Comparison of ENCODE assay signal across 27 cellular contexts in the genomic region with DNA sequence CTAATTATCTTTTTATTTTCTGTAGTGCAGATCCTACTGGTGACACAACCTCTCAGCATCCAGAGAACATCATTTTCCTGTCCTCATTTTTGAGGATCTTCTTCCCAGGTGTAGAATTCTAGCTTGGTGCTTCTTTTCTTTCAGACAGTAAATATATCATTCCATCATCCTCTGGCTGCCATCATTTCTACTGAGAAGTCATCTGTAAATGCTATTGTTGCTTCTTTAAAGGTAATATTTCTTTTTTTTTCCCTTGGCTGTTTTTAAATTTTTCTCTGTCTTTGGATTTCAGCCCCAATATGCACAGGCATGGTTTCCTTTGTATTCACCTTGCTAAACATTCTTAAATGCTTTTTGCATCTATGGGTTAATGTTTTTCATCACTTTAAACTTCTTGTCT. TPM values are rescaled to one million over a fixed set of nuclear protein-coding genes. Genes with fewer than 3 reads are reported as not detected.
DNase-seq lines count a peak whose midpoint lies in the region; ATAC-seq, FAIRE-seq and TF ChIP-seq lines count a peak whose summit lies in the region.
"Had no signal": no experiment of that assay in that cellular context is flagged by ENCODE, and none has a peak within 500 bp of the region (broad histone marks: within the 10 kb centered on the region; RNA-seq: fewer than 3 reads in every experiment).

No MANE protein-coding gene starts in this region.

- no peak overlapping the region for H3K4me2 ChIP-seq in HepG2 (ENCODE audit: low read depth, low read length)
- H3K4me2 ChIP-seq: BLaER1 had no signal

- H3K27me3 ChIP-seq in HepG2 (ENCODE audit: control insufficient read depth in 1 of 2, insufficient read depth in 2 of 2, low read length in 2 of 2) = 0 out of 5 replicates have a peak, but pooled peaks cover 0 to 3% of the 10 kb centered on the region in 2 experiments
- H3K27me3 ChIP-seq in right lobe of liver = no peaks in the 10 kb centered on the region
- H3K27me3 ChIP-seq in CD4-positive, alpha-beta memory T cell (ENCODE audit: insufficient read depth, low read length) = no peaks in the 10 kb centered on the region
- H3K27me3 ChIP-seq: BE2C, BLaER1 had no signal

- H3K4me3 ChIP-seq in HepG2 (replicated peaks in 1 of 3; ENCODE audit: insufficient read depth in 1 of 3, low read depth in 2 of 3, low read length in 3 of 3) (no peak overlapping the region), right lobe of liver (no peak overlapping the region), HEK293 (ENCODE audit: low read depth, low read length) (no peak overlapping the region)
- no peak overlapping the region for H3K4me3 ChIP-seq in CD4-positive, alpha-beta memory T cell (ENCODE audit: low read length in 2 of 2)
- H3K4me3 ChIP-seq: BLaER1 had no signal

- H3K27ac ChIP-seq in HepG2 (ENCODE audit: extremely low read length, insufficient read depth, low read length) = no peak overlapping the region
- H3K27ac ChIP-seq in right lobe of liver = no peak overlapping the region
- no peak overlapping the region for H3K27ac ChIP-seq in HEK293 (ENCODE audit: extremely low read depth, low read depth, low read length)
- no peak overlapping the region for H3K27ac ChIP-seq in CD4-positive, alpha-beta memory T cell (ENCODE audit: low read depth, low read length)
- H3K27ac ChIP-seq: BLaER1 had no signal

- H3K9me3 Mint-ChIP-seq in WTC11 = peaks cover 63% of the 10 kb centered on the region
- peaks cover 2 to 49% (median 42%) of the 10 kb centered on the region in 8 donors for H3K9me3 Mint-ChIP-seq in CD4-positive, alpha-beta memory T cell
- peaks cover 36% of the 10 kb centered on the region for H3K9me3 Mint-ChIP-seq in activated T-helper 17 cell treated with anti-CD3 and anti-CD28 coated beads, Interleukin-2, amount 50 U/mL, for 72 hours

- H3K36me3 Mint-ChIP-seq in WTC11 = peaks cover 50% of the 10 kb centered on the region
- H3K36me3 Mint-ChIP-seq in CD4-positive, alpha-beta memory T cell = peaks cover 26 to 46% of the 10 kb centered on the region in 2 donors
- H3K36me3 Mint-ChIP-seq in activated T-helper 17 cell treated with anti-CD3 and anti-CD28 coated beads, Interleukin-2, amount 50 U/mL, for 72 hours (ENCODE audit: low read depth) = no peaks in the 10 kb centered on the region
- H3K36me3 Mint-ChIP-seq: CD14-positive monocyte had no signal

- no peak for TF ChIP-seq CTCF in HepG2 (CRISPR knock-in tag; IDR thresholded peaks at IDR 0.05)
- no peak for TF ChIP-seq CTCF in right lobe of liver (IDR thresholded peaks at IDR 0.05)
- no peak for TF ChIP-seq CTCF in HEK293 (tag by site-specific recombination; IDR thresholded peaks at IDR 0.05)
- TF ChIP-seq CTCF in WTC11 (IDR thresholded peaks at IDR 0.05) = no peak

- H3K4me3 Mint-ChIP-seq in WTC11 = no peak overlapping the region
- no peak overlapping the region for H3K4me3 Mint-ChIP-seq in CD4-positive, alpha-beta memory T cell
- no peak overlapping the region for H3K4me3 Mint-ChIP-seq in activated T-helper 17 cell treated with anti-CD3 and anti-CD28 coated beads, Interleukin-2, amount 50 U/mL, for 72 hours
- H3K4me3 Mint-ChIP-seq: CD14-positive monocyte; CD4-positive, CD25-positive, alpha-beta regulatory T cell; CD8-positive, alpha-beta T cell had no signal

- no peaks in the 10 kb centered on the region for H4K20me1 ChIP-seq in HepG2 (ENCODE audit: insufficient read depth, low read length)
- H4K20me1 ChIP-seq: BLaER1 had no signal

- peaks cover 5% of the 10 kb centered on the region; the same call in 1 of the 2 replicates for H3K27me3 Mint-ChIP-seq in WTC11 (ENCODE audit: low read depth)
- no peaks in the 10 kb centered on the region for H3K27me3 Mint-ChIP-seq in CD4-positive, alpha-beta memory T cell
- H3K27me3 Mint-ChIP-seq in activated T-helper 17 cell treated with anti-CD3 and anti-CD28 coated beads, Interleukin-2, amount 50 U/mL, for 72 hours = no peaks in the 10 kb centered on the region

- POLR2A ChIA-PET in HepG2 (lab: Yijun Ruan, JAX) = no interaction called here
- POLR2A ChIA-PET in HEK293 (lab: Yijun Ruan, JAX) = no interaction called here
- POLR2A ChIA-PET in WTC11 (lab: Charles Lee) = no interaction called here
- POLR2A ChIA-PET in CD4-positive, alpha-beta memory T cell (lab: Charles Lee; ENCODE audit: partially characterized antibody) = interaction anchor here (1.3 to 5.4 kb wide), 2 partner anchors 34 to 35 kb away, joined by 3 to 89 read pairs; a partner anchor contains a TSS

- no peak for ATAC-seq in HepG2
- ATAC-seq in right lobe of liver = no peak
- no peak for ATAC-seq in WTC11
- no peak for ATAC-seq in activated T-helper 17 cell treated with anti-CD3 and anti-CD28 coated beads, Interleukin-2, amount 50 U/mL, for 72 hours (replicated peaks)
- ATAC-seq: CD8-positive, alpha-beta T cell had no signal

- intact Hi-C loops in HepG2 (cut with micrococcal nuclease; ENCODE audit: unreplicated experiment) (no loop called here), right lobe of liver (cut with DNase I) (no loop called here)
- intact Hi-C loops in CD4-positive, alpha-beta memory T cell (cut with micrococcal nuclease) = no loop called here

- H3K4me1 Mint-ChIP-seq in WTC11 = peaks cover 3% of the 10 kb centered on the region; the same call in 1 of the 2 replicates
- peaks cover 23 to 37% (median 29%) of the 10 kb centered on the region in 4 donors for H3K4me1 Mint-ChIP-seq in CD4-positive, alpha-beta memory T cell
- H3K4me1 Mint-ChIP-seq in activated T-helper 17 cell treated with anti-CD3 and anti-CD28 coated beads, Interleukin-2, amount 50 U/mL, for 72 hours = peaks cover 13% of the 10 kb centered on the region

- no peaks in the 10 kb centered on the region for H3K79me2 ChIP-seq in HepG2 (ENCODE audit: insufficient read depth, low read length)

- in situ Hi-C loops in HepG2 (cut with HindIII; ENCODE audit: extremely low pct_ligation_motif_present, low pct_unique_long_range_greater_than_20kb) = no loop called here

- H2AFZ ChIP-seq in HepG2 (ENCODE audit: low read length) = no peak overlapping the region

- no peak for DNase-seq in HepG2 (ENCODE audit: low spot score)
- no peak for DNase-seq in right lobe of liver
- DNase-seq in WTC11 (ENCODE audit: low spot score) = no peak
- DNase-seq in renal cortical epithelial cell (ENCODE audit: low read depth) = peak; percentile 0
- DNase-seq in NCI-H1417 treated with DMSO at 0.1 percent for 48 hours (lab: John Stamatoyannopoulos, UW) = no peak
- DNase-seq in CD4-positive, alpha-beta memory T cell = no peak
- DNase-seq: 8988T; ACHN; BE2C; C1 segment of cervical spinal cord; Caco-2; Calu3; CD4-positive, CD25-positive, alpha-beta regulatory T cell; CD8-positive, alpha-beta T cell; DMS79 treated with DMSO at 0.1 percent for 48 hours; GF-D8 had no signal

- CTCF ChIA-PET in HepG2 (lab: Yijun Ruan, JAX; ENCODE audit: low intra/inter-chr PET ratio, low total read pairs) = no interaction called here
- CTCF ChIA-PET in HEK293 (lab: Yijun Ruan, JAX) = no interaction called here
- CTCF ChIA-PET in WTC11 (lab: Charles Lee) = no interaction called here
- CTCF ChIA-PET in CD4-positive, alpha-beta memory T cell (lab: Charles Lee; ENCODE audit: partially characterized antibody) = no interaction called here

- no peaks in the 10 kb centered on the region for H3K36me3 ChIP-seq in HepG2 (replicated peaks in 1 of 2; ENCODE audit: control insufficient read depth in 1 of 2, insufficient read depth in 2 of 2, low read length in 2 of 2)
- H3K36me3 ChIP-seq in right lobe of liver = no peaks in the 10 kb centered on the region
- H3K36me3 ChIP-seq in HEK293 (ENCODE audit: control insufficient read depth in 2 of 2, insufficient read depth in 1 of 2, low read length in 2 of 2) = no peaks in the 10 kb centered on the region
- no peaks in the 10 kb centered on the region for H3K36me3 ChIP-seq in CD4-positive, alpha-beta memory T cell (ENCODE audit: insufficient read depth, low read length)
- H3K36me3 ChIP-seq: BE2C, BLaER1 had no signal

- TF ChIP-seq POLR2A in HepG2 (IDR thresholded peaks at IDR 0.05; ENCODE audit: insufficient read depth in 1 of 2, low read depth in 2 of 2, low read length in 2 of 2) (no peak), right lobe of liver (IDR thresholded peaks at IDR 0.05) (no peak)

- H3K27ac Mint-ChIP-seq in WTC11 = no peak overlapping the region
- H3K27ac Mint-ChIP-seq in CD4-positive, alpha-beta memory T cell = peak overlapping the region in 1 of 7 donors; percentile 68
- H3K27ac Mint-ChIP-seq in activated T-helper 17 cell treated with anti-CD3 and anti-CD28 coated beads, Interleukin-2, amount 50 U/mL, for 72 hours = no peak overlapping the region
- H3K27ac Mint-ChIP-seq: CD14-positive monocyte; CD4-positive, CD25-positive, alpha-beta regulatory T cell; CD8-positive, alpha-beta T cell had no signal

- H3K4me1 ChIP-seq in HepG2 (ENCODE audit: insufficient read depth, low read length) = no peaks in the 10 kb centered on the region
- H3K4me1 ChIP-seq in right lobe of liver = no peaks in the 10 kb centered on the region
- H3K4me1 ChIP-seq in HEK293 (ENCODE audit: control insufficient read depth, insufficient read depth, low read length) = no peaks in the 10 kb centered on the region
- H3K4me1 ChIP-seq in CD4-positive, alpha-beta memory T cell (ENCODE audit: insufficient read depth, low read length) = peaks cover 20% of the 10 kb centered on the region
- H3K4me1 ChIP-seq: BE2C, Caco-2 had no signal

- no TSS peak for BruUV-seq in HepG2 (replicated peaks; lab: Mats Ljungman, UMichigan)

- FAIRE-seq in HepG2 (lab: Jason Lieb, UNC) = no peak
- FAIRE-seq: A204.1, D721Med, G401.6, GM12891, GM19239 had no signal

- no peak for TF ChIP-seq RAD21 in HepG2 (CRISPR knock-in tag; IDR thresholded peaks at IDR 0.05)

- TF ChIP-seq EP300 in HepG2 (IDR thresholded peaks at IDR 0.05; ENCODE audit: low read depth in 2 of 2, low read length in 2 of 2) (no peak), HepG2 (CRISPR knock-in tag; IDR thresholded peaks at IDR 0.05; ENCODE audit: borderline replicate concordance) (no peak)

- peaks cover 21% of the 10 kb centered on the region for H3K9me3 ChIP-seq in HepG2 (ENCODE audit: low read length)
- no peaks in the 10 kb centered on the region for H3K9me3 ChIP-seq in right lobe of liver
- H3K9me3 ChIP-seq in HEK293 (ENCODE audit: control insufficient read depth, insufficient read depth, low read depth, low read length) = no peaks in the 10 kb centered on the region
- no peaks in the 10 kb centered on the region for H3K9me3 ChIP-seq in CD4-positive, alpha-beta memory T cell (ENCODE audit: control insufficient read depth in 1 of 2, low read length in 2 of 2)
- H3K9me3 ChIP-seq: BE2C had no signal

- no peak overlapping the region for H3K9ac ChIP-seq in HepG2 (ENCODE audit: insufficient read depth, low read depth, low read length)
- H3K9ac ChIP-seq: BLaER1 had no signal

RNA-seq across cellular contexts. Expression of a gene that starts 3.3 kb away (rescaled TPM):
- total RNA-seq in HepG2 (2016; rRNA removed; fragmentation: Illumina TruSeq; extraction: Trizol) (not detected in 2 replicates), right lobe of liver (not detected), WTC11 (2021) (not detected in 3 replicates), renal cortical epithelial cell (not detected in 2 replicates)
- not detected in 2 replicates for total RNA-seq in HepG2 (2016; cell fraction: cytosol; rRNA removed; fragmentation: Illumina TruSeq; extraction: Trizol; ENCODE audit: low read depth)
- not detected in 2 replicates for total RNA-seq in HepG2 (2016; cell fraction: insoluble cytoplasmic fraction; rRNA removed; fragmentation: Illumina TruSeq; extraction: Trizol)
- not detected in 2 replicates for total RNA-seq in HepG2 (2016; cell fraction: membrane; rRNA removed; fragmentation: Illumina TruSeq; extraction: Trizol)
- not detected in 2 replicates for total RNA-seq in HepG2 (2016; cell fraction: nucleus; rRNA removed; fragmentation: Illumina TruSeq; extraction: Trizol)
- polyA plus RNA-seq in HepG2 (2011; rRNA removed) = not detected in 2 replicates
- polyA plus RNA-seq in HepG2 (2011; cell fraction: cytosol; rRNA removed) = not detected in 2 replicates
- polyA plus RNA-seq in HepG2 (2011; cell fraction: nucleus; rRNA removed) = not detected in 2 replicates
- polyA plus RNA-seq in HepG2 (2012) = not detected in 2 replicates
- polyA plus RNA-seq in HepG2 (2016; cell fraction: cytosol; fragmentation: Illumina TruSeq; extraction: Trizol; ENCODE audit: low read depth) = not detected in 2 replicates
- polyA plus RNA-seq in HepG2 (2016; cell fraction: insoluble cytoplasmic fraction; fragmentation: Illumina TruSeq; extraction: Trizol; ENCODE audit: low read depth) = not detected in 2 replicates
- not detected in 2 replicates for polyA plus RNA-seq in HepG2 (2016; cell fraction: membrane; fragmentation: Illumina TruSeq; extraction: Trizol; ENCODE audit: low read depth)
- polyA plus RNA-seq in HepG2 (2016; cell fraction: nucleus; fragmentation: Illumina TruSeq; extraction: Trizol; ENCODE audit: insufficient read depth, low read depth) = not detected in 2 replicates
- not detected in 2 replicates for polyA minus RNA-seq in HepG2 (2011; rRNA and poly(A)+ RNA removed; ENCODE audit: low replicate concordance)
- polyA minus RNA-seq in HepG2 (2011; cell fraction: cytosol; rRNA and poly(A)+ RNA removed) = not detected in 2 replicates
- polyA minus RNA-seq in HepG2 (2011; cell fraction: nucleus; rRNA and poly(A)+ RNA removed) = not detected in 2 replicates
- not detected for total RNA-seq in CD4-positive, alpha-beta memory T cell
- polyA plus RNA-seq in CD4-positive, alpha-beta memory T cell = not detected
- total RNA-seq in activated T-helper 17 cell treated with anti-CD3 and anti-CD28 coated beads, Interleukin-2, amount 50 U/mL, for 72 hours = not detected
- total RNA-seq: A673; Caco-2; Calu3; CD4-positive, CD25-positive, alpha-beta regulatory T cell; CD8-positive, alpha-beta T cell had no signal
- polyA plus RNA-seq: AG04450; CD14-positive monocyte; CD4-positive, CD25-positive, alpha-beta regulatory T cell had no signal

RNA-seq across cellular contexts. Expression of a gene that starts 11.7 kb away (rescaled TPM):
- not detected in 2 replicates for total RNA-seq in HepG2 (2016; rRNA removed; fragmentation: Illumina TruSeq; extraction: Trizol)
- not detected in 2 replicates for total RNA-seq in HepG2 (2016; cell fraction: cytosol; rRNA removed; fragmentation: Illumina TruSeq; extraction: Trizol; ENCODE audit: low read depth)
- total RNA-seq in HepG2 (2016; cell fraction: insoluble cytoplasmic fraction; rRNA removed; fragmentation: Illumina TruSeq; extraction: Trizol) = not detected in 2 replicates
- not detected in 2 replicates for total RNA-seq in HepG2 (2016; cell fraction: membrane; rRNA removed; fragmentation: Illumina TruSeq; extraction: Trizol)
- not detected in 2 replicates for total RNA-seq in HepG2 (2016; cell fraction: nucleus; rRNA removed; fragmentation: Illumina TruSeq; extraction: Trizol)
- not detected in 2 replicates for polyA plus RNA-seq in HepG2 (2011; rRNA removed)
- polyA plus RNA-seq in HepG2 (2011; cell fraction: cytosol; rRNA removed) = not detected in 2 replicates
- polyA plus RNA-seq in HepG2 (2011; cell fraction: nucleus; rRNA removed) = not detected in 2 replicates
- not detected in 2 replicates for polyA plus RNA-seq in HepG2 (2012)
- not detected in 2 replicates for polyA plus RNA-seq in HepG2 (2016; cell fraction: cytosol; fragmentation: Illumina TruSeq; extraction: Trizol; ENCODE audit: low read depth)
- not detected in 2 replicates for polyA plus RNA-seq in HepG2 (2016; cell fraction: insoluble cytoplasmic fraction; fragmentation: Illumina TruSeq; extraction: Trizol; ENCODE audit: low read depth)
- polyA plus RNA-seq in HepG2 (2016; cell fraction: membrane; fragmentation: Illumina TruSeq; extraction: Trizol; ENCODE audit: low read depth) = not detected in 2 replicates
- polyA plus RNA-seq in HepG2 (2016; cell fraction: nucleus; fragmentation: Illumina TruSeq; extraction: Trizol; ENCODE audit: insufficient read depth, low read depth) = not detected in 2 replicates
- polyA minus RNA-seq in HepG2 (2011; rRNA and poly(A)+ RNA removed; ENCODE audit: low replicate concordance) = not detected in 2 replicates
- not detected in 2 replicates for polyA minus RNA-seq in HepG2 (2011; cell fraction: cytosol; rRNA and poly(A)+ RNA removed)
- not detected in 2 replicates for polyA minus RNA-seq in HepG2 (2011; cell fraction: nucleus; rRNA and poly(A)+ RNA removed)
- not detected for total RNA-seq in right lobe of liver
- not detected in 3 replicates for total RNA-seq in WTC11 (2021)
- total RNA-seq in renal cortical epithelial cell = not detected in 2 replicates
- total RNA-seq in CD4-positive, alpha-beta memory T cell = not detected
- not detected for polyA plus RNA-seq in CD4-positive, alpha-beta memory T cell
- not detected for total RNA-seq in activated T-helper 17 cell treated with anti-CD3 and anti-CD28 coated beads, Interleukin-2, amount 50 U/mL, for 72 hours
- total RNA-seq: A673; Caco-2; Calu3; CD4-positive, CD25-positive, alpha-beta regulatory T cell; CD8-positive, alpha-beta T cell had no signal
- polyA plus RNA-seq: AG04450; CD14-positive monocyte; CD4-positive, CD25-positive, alpha-beta regulatory T cell had no signal

RNA-seq across cellular contexts. Expression of a gene that starts 13.6 kb away (rescaled TPM):
- total RNA-seq in HepG2 (2016; rRNA removed; fragmentation: Illumina TruSeq; extraction: Trizol) (not detected in 2 replicates), right lobe of liver (not detected), WTC11 (2021) (not detected in 3 replicates), renal cortical epithelial cell (not detected in 2 replicates)
- total RNA-seq in HepG2 (2016; cell fraction: cytosol; rRNA removed; fragmentation: Illumina TruSeq; extraction: Trizol; ENCODE audit: low read depth) = not detected in 2 replicates
- total RNA-seq in HepG2 (2016; cell fraction: insoluble cytoplasmic fraction; rRNA removed; fragmentation: Illumina TruSeq; extraction: Trizol) = not detected in 2 replicates
- total RNA-seq in HepG2 (2016; cell fraction: membrane; rRNA removed; fragmentation: Illumina TruSeq; extraction: Trizol) = not detected in 2 replicates
- not detected in 2 replicates for total RNA-seq in HepG2 (2016; cell fraction: nucleus; rRNA removed; fragmentation: Illumina TruSeq; extraction: Trizol)
- not detected in 2 replicates for polyA plus RNA-seq in HepG2 (2011; rRNA removed)
- not detected in 2 replicates for polyA plus RNA-seq in HepG2 (2011; cell fraction: cytosol; rRNA removed)
- polyA plus RNA-seq in HepG2 (2011; cell fraction: nucleus; rRNA removed) = not detected in 2 replicates
- polyA plus RNA-seq in HepG2 (2012) = not detected in 2 replicates
- not detected in 2 replicates for polyA plus RNA-seq in HepG2 (2016; cell fraction: cytosol; fragmentation: Illumina TruSeq; extraction: Trizol; ENCODE audit: low read depth)
- polyA plus RNA-seq in HepG2 (2016; cell fraction: insoluble cytoplasmic fraction; fragmentation: Illumina TruSeq; extraction: Trizol; ENCODE audit: low read depth) = not detected in 2 replicates
- polyA plus RNA-seq in HepG2 (2016; cell fraction: membrane; fragmentation: Illumina TruSeq; extraction: Trizol; ENCODE audit: low read depth) = not detected in 2 replicates
- polyA plus RNA-seq in HepG2 (2016; cell fraction: nucleus; fragmentation: Illumina TruSeq; extraction: Trizol; ENCODE audit: insufficient read depth, low read depth) = not detected in 2 replicates
- not detected in 2 replicates for polyA minus RNA-seq in HepG2 (2011; rRNA and poly(A)+ RNA removed; ENCODE audit: low replicate concordance)
- polyA minus RNA-seq in HepG2 (2011; cell fraction: cytosol; rRNA and poly(A)+ RNA removed) = not detected in 2 replicates
- not detected in 2 replicates for polyA minus RNA-seq in HepG2 (2011; cell fraction: nucleus; rRNA and poly(A)+ RNA removed)
- total RNA-seq in CD4-positive, alpha-beta memory T cell = not detected
- not detected for polyA plus RNA-seq in CD4-positive, alpha-beta memory T cell
- not detected for total RNA-seq in activated T-helper 17 cell treated with anti-CD3 and anti-CD28 coated beads, Interleukin-2, amount 50 U/mL, for 72 hours
- total RNA-seq: A673; Caco-2; Calu3; CD4-positive, CD25-positive, alpha-beta regulatory T cell; CD8-positive, alpha-beta T cell had no signal
- polyA plus RNA-seq: AG04450; CD14-positive monocyte; CD4-positive, CD25-positive, alpha-beta regulatory T cell had no signal

RNA-seq across cellular contexts. Expression of a gene that starts 22.6 kb away (rescaled TPM):
- total RNA-seq in HepG2 (2016; rRNA removed; fragmentation: Illumina TruSeq; extraction: Trizol) (not detected in 2 replicates), right lobe of liver (not detected), WTC11 (2021) (not detected in 3 replicates), renal cortical epithelial cell (not detected in 2 replicates)
- not detected in 2 replicates for total RNA-seq in HepG2 (2016; cell fraction: cytosol; rRNA removed; fragmentation: Illumina TruSeq; extraction: Trizol; ENCODE audit: low read depth)
- not detected in 2 replicates for total RNA-seq in HepG2 (2016; cell fraction: insoluble cytoplasmic fraction; rRNA removed; fragmentation: Illumina TruSeq; extraction: Trizol)
- total RNA-seq in HepG2 (2016; cell fraction: membrane; rRNA removed; fragmentation: Illumina TruSeq; extraction: Trizol) = not detected in 2 replicates
- total RNA-seq in HepG2 (2016; cell fraction: nucleus; rRNA removed; fragmentation: Illumina TruSeq; extraction: Trizol) = not detected in 2 replicates
- not detected in 2 replicates for polyA plus RNA-seq in HepG2 (2011; rRNA removed)
- not detected in 2 replicates for polyA plus RNA-seq in HepG2 (2011; cell fraction: cytosol; rRNA removed)
- not detected in 2 replicates for polyA plus RNA-seq in HepG2 (2011; cell fraction: nucleus; rRNA removed)
- not detected in 2 replicates for polyA plus RNA-seq in HepG2 (2012)
- polyA plus RNA-seq in HepG2 (2016; cell fraction: cytosol; fragmentation: Illumina TruSeq; extraction: Trizol; ENCODE audit: low read depth) = not detected in 2 replicates
- not detected in 2 replicates for polyA plus RNA-seq in HepG2 (2016; cell fraction: insoluble cytoplasmic fraction; fragmentation: Illumina TruSeq; extraction: Trizol; ENCODE audit: low read depth)
- polyA plus RNA-seq in HepG2 (2016; cell fraction: membrane; fragmentation: Illumina TruSeq; extraction: Trizol; ENCODE audit: low read depth) = not detected in 2 replicates
- polyA plus RNA-seq in HepG2 (2016; cell fraction: nucleus; fragmentation: Illumina TruSeq; extraction: Trizol; ENCODE audit: insufficient read depth, low read depth) = not detected in 2 replicates
- not detected in 2 replicates for polyA minus RNA-seq in HepG2 (2011; rRNA and poly(A)+ RNA removed; ENCODE audit: low replicate concordance)
- not detected in 2 replicates for polyA minus RNA-seq in HepG2 (2011; cell fraction: cytosol; rRNA and poly(A)+ RNA removed)
- not detected in 2 replicates for polyA minus RNA-seq in HepG2 (2011; cell fraction: nucleus; rRNA and poly(A)+ RNA removed)
- total RNA-seq in CD4-positive, alpha-beta memory T cell = not detected
- not detected for polyA plus RNA-seq in CD4-positive, alpha-beta memory T cell
- not detected for total RNA-seq in activated T-helper 17 cell treated with anti-CD3 and anti-CD28 coated beads, Interleukin-2, amount 50 U/mL, for 72 hours
- total RNA-seq: A673; Caco-2; Calu3; CD4-positive, CD25-positive, alpha-beta regulatory T cell; CD8-positive, alpha-beta T cell had no signal
- polyA plus RNA-seq: AG04450; CD14-positive monocyte; CD4-positive, CD25-positive, alpha-beta regulatory T cell had no signal

RNA-seq across cellular contexts. Expression of a gene that starts 23.2 kb away (rescaled TPM):
- not detected in 2 replicates for total RNA-seq in HepG2 (2016; rRNA removed; fragmentation: Illumina TruSeq; extraction: Trizol)
- total RNA-seq in HepG2 (2016; cell fraction: cytosol; rRNA removed; fragmentation: Illumina TruSeq; extraction: Trizol; ENCODE audit: low read depth) = not detected in 2 replicates
- not detected in 2 replicates for total RNA-seq in HepG2 (2016; cell fraction: insoluble cytoplasmic fraction; rRNA removed; fragmentation: Illumina TruSeq; extraction: Trizol)
- total RNA-seq in HepG2 (2016; cell fraction: membrane; rRNA removed; fragmentation: Illumina TruSeq; extraction: Trizol) = not detected in 2 replicates
- total RNA-seq in HepG2 (2016; cell fraction: nucleus; rRNA removed; fragmentation: Illumina TruSeq; extraction: Trizol) = not detected in 2 replicates
- polyA plus RNA-seq in HepG2 (2011; rRNA removed) = not detected in 2 replicates
- polyA plus RNA-seq in HepG2 (2011; cell fraction: cytosol; rRNA removed) = not detected in 2 replicates
- not detected in 2 replicates for polyA plus RNA-seq in HepG2 (2011; cell fraction: nucleus; rRNA removed)
- polyA plus RNA-seq in HepG2 (2012) = not detected in 2 replicates
- not detected in 2 replicates for polyA plus RNA-seq in HepG2 (2016; cell fraction: cytosol; fragmentation: Illumina TruSeq; extraction: Trizol; ENCODE audit: low read depth)
- polyA plus RNA-seq in HepG2 (2016; cell fraction: insoluble cytoplasmic fraction; fragmentation: Illumina TruSeq; extraction: Trizol; ENCODE audit: low read depth) = not detected in 2 replicates
- not detected in 2 replicates for polyA plus RNA-seq in HepG2 (2016; cell fraction: membrane; fragmentation: Illumina TruSeq; extraction: Trizol; ENCODE audit: low read depth)
- polyA plus RNA-seq in HepG2 (2016; cell fraction: nucleus; fragmentation: Illumina TruSeq; extraction: Trizol; ENCODE audit: insufficient read depth, low read depth) = not detected in 2 replicates
- not detected in 2 replicates for polyA minus RNA-seq in HepG2 (2011; rRNA and poly(A)+ RNA removed; ENCODE audit: low replicate concordance)
- polyA minus RNA-seq in HepG2 (2011; cell fraction: cytosol; rRNA and poly(A)+ RNA removed) = not detected in 2 replicates
- not detected in 2 replicates for polyA minus RNA-seq in HepG2 (2011; cell fraction: nucleus; rRNA and poly(A)+ RNA removed)
- total RNA-seq in right lobe of liver = not detected
- not detected in 3 replicates for total RNA-seq in WTC11 (2021)
- not detected in 2 replicates for total RNA-seq in renal cortical epithelial cell
- not detected for total RNA-seq in CD4-positive, alpha-beta memory T cell
- polyA plus RNA-seq in CD4-positive, alpha-beta memory T cell = not detected
- not detected for total RNA-seq in activated T-helper 17 cell treated with anti-CD3 and anti-CD28 coated beads, Interleukin-2, amount 50 U/mL, for 72 hours
- total RNA-seq: A673; Caco-2; Calu3; CD4-positive, CD25-positive, alpha-beta regulatory T cell; CD8-positive, alpha-beta T cell had no signal
- polyA plus RNA-seq: AG04450; CD14-positive monocyte; CD4-positive, CD25-positive, alpha-beta regulatory T cell had no signal
